8 cellular contexts compared by ENCODE assay signal in genomic region chr3:124730129-124730919, GRCh38. TPM values are rescaled to one million over a fixed set of nuclear protein-coding genes. Genes with fewer than 3 reads are reported as not detected.
DNase-seq lines count a peak whose midpoint lies in the region; ATAC-seq and TF ChIP-seq lines count a peak whose summit lies in the region.

TSS of gene UMPS (plus strand) at chr3:124730452. CDS start at chr3:124730472, 20 bp downstream.

- in situ Hi-C loops in GM13977 (cut with MboI; ENCODE audit: low pct_unique_long_range_greater_than_20kb, low sequenced_read_pairs, unreplicated experiment), result no loop called here

- peak within 1 kb of the TSS; percentile 93 for H3K27ac Mint-ChIP-seq in T-helper 17 cell

- TF ChIP-seq CTCF in GM13977 (IDR thresholded peaks at IDR 0.05; ENCODE audit: extremely low read depth, insufficient read depth, missing control alignments) (no peak), uterus (IDR thresholded peaks at IDR 0.05) (no peak)

- peaks cover 2% of the 10 kb centered on the region for H3K36me3 Mint-ChIP-seq in T-helper 17 cell (ENCODE audit: low read depth)

- H3K9me3 ChIP-seq in T-helper 17 cell (ENCODE audit: control insufficient read depth, low read length, poor library complexity, severe bottlenecking) (no peaks in the 10 kb centered on the region), right cardiac atrium (ENCODE audit: control insufficient read depth, low read length) (no peaks in the 10 kb centered on the region), uterus (no peaks in the 10 kb centered on the region)

- peak within 1 kb of the TSS; percentile 84 for H3K27ac ChIP-seq in angular gyrus (ENCODE audit: low read depth, low read length)
- peak within 1 kb of the TSS; percentile 85 for H3K27ac ChIP-seq in right cardiac atrium (ENCODE audit: low read length)
- peak within 1 kb of the TSS; percentile 75 to 80 for H3K27ac ChIP-seq in uterus

- H3K36me3 ChIP-seq in uterus, result no peaks in the 10 kb centered on the region

- peak within 1 kb of the TSS; percentile 94 for H3K4me3 Mint-ChIP-seq in T-helper 17 cell

- peaks cover 8% of the 10 kb centered on the region for H3K27me3 Mint-ChIP-seq in T-helper 17 cell

- intact Hi-C loops in right cardiac atrium (cut with DNase I) (no loop called here), uterus (cut with DNase I; ENCODE audit: low total_unique reads) (no loop called here)

- peaks cover 4% of the 10 kb centered on the region for H3K4me1 ChIP-seq in right cardiac atrium (ENCODE audit: control insufficient read depth, insufficient read depth, low read length)
- H3K4me1 ChIP-seq in uterus, result peaks cover 3 to 10% of the 10 kb centered on the region in 2 donors

- H3K27me3 ChIP-seq in right cardiac atrium (ENCODE audit: control insufficient read depth, insufficient read depth) (no peaks in the 10 kb centered on the region), uterus (no peaks in the 10 kb centered on the region)

- H3K4me1 Mint-ChIP-seq in T-helper 17 cell, result peaks cover 15% of the 10 kb centered on the region

- ATAC-seq in HG02870 (IDR thresholded peaks at IDR 0.05; ENCODE audit: unreplicated experiment), result peak; percentile 97
- peak; percentile 97 for ATAC-seq in T-helper 17 cell
- ATAC-seq in right cardiac atrium, result peak; percentile 97 to 98

- H3K4me3 ChIP-seq in right cardiac atrium (ENCODE audit: low read length) (peak within 1 kb of the TSS; percentile 97), uterus (peak within 1 kb of the TSS; percentile 85 to 97)

- DNase-seq in GM13977 (ENCODE audit: low spot score), result peak; percentile 89
- DNase-seq in NCI-H1694 (lab: John Stamatoyannopoulos, UW), result peak; percentile 72
- peak; percentile 83 to 92 (median 83) for DNase-seq in T-helper 17 cell
- peak; percentile 93 to 98 (median 97) for DNase-seq in right cardiac atrium
- DNase-seq in putamen (ENCODE audit: low spot score), result peak; percentile 86
- DNase-seq in uterus, result peak; percentile 85 to 91

- TF ChIP-seq POLR2A in uterus (IDR thresholded peaks at IDR 0.05), result peak; percentile 23 to 51

- WGBS in right cardiac atrium, result under 1% methylated on average over 44 of the region's 44 CpGs

RNA-seq across cellular contexts. Expression of gene UMPS, which starts in this region (rescaled TPM):
- total RNA-seq in T-helper 17 cell (10 to 100 TPM; 12.1 to 17.0 TPM), right cardiac atrium (10 to 100 TPM in 3 of 4 donors, 1 to 10 TPM in 1; 9.6 to 12.8 (median 10.6) TPM), uterus (10 to 100 TPM in 3 of 4 donors, 1 to 10 TPM in 1; 5.4 to 54.8 (median 19.9) TPM)
- polyA plus RNA-seq in right cardiac atrium, result 4.2 TPM

Comparison
In these comparisons a context has a peak if more than half of its experiments do, and no peak if none do; other contexts are left out.
1. Peak in every context shown above with its lines: DNase-seq, ATAC-seq, H3K4me3 ChIP-seq and H3K27ac ChIP-seq.